22 cellular contexts compared by ENCODE assay signal in the genomic region with DNA sequence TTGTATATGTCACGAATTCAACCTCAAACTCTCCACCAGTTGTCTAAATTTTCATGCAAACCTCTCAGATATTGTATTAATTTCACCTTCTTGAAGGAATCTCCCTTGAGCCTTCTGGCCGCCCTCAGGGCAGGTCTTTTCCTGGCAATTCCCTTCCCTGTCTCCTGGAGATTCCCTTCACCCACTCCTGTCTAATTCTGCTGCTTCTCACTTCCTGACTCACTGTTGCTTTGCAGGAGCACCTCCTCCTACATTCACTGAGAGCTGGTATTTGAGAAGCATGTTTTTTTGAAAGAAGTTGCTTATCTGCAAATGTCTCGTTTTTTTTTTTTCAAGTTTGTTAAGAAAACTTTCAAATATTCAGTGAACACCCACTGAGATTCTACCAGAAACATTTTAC.
A peak's percentile ranks its signal among the peaks of the same experiment; 100 is the strongest.
DNase-seq lines count a peak whose midpoint lies in the region; ATAC-seq, FAIRE-seq and TF ChIP-seq lines count a peak whose summit lies in the region.
"Had no signal": no experiment of that assay in that cellular context is flagged by ENCODE, and none has a peak within 500 bp of the region (broad histone marks: within the 10 kb centered on the region; RNA-seq: fewer than 3 reads in every experiment).

No MANE protein-coding gene starts in this region.

- H3K36me3 Mint-ChIP-seq in mesothelial cell of epicardium (no peaks in the 10 kb centered on the region), endothelial cell (ENCODE audit: low read depth, unreplicated experiment) (no peaks in the 10 kb centered on the region)
- H3K36me3 Mint-ChIP-seq: activated naive CD4-positive, alpha-beta T cell treated with anti-CD3 and anti-CD28 coated beads, Interleukin-2, amount 50 U/mL, for 24 hours; neural progenitor cell had no signal

- no peak for TF ChIP-seq CTCF in AG09309 (IDR thresholded peaks at IDR 0.05; ENCODE audit: control insufficient read depth, insufficient read depth, low read depth, low read length, missing control alignments)
- no peak for TF ChIP-seq CTCF in epithelial cell of esophagus (IDR thresholded peaks at IDR 0.05; ENCODE audit: insufficient read depth, low read depth, low read length, missing control alignments)
- no peak for TF ChIP-seq CTCF in mesothelial cell of epicardium (IDR thresholded peaks at IDR 0.05; ENCODE audit: unreplicated experiment)
- no peak for TF ChIP-seq CTCF in endothelial cell (IDR thresholded peaks at IDR 0.05; ENCODE audit: unreplicated experiment)

- ATAC-seq in HG03280 (IDR thresholded peaks at IDR 0.05; ENCODE audit: unreplicated experiment) (no peak), GM18519 (IDR thresholded peaks at IDR 0.05; ENCODE audit: low FRiP score, unreplicated experiment) (no peak)
- ATAC-seq: effector memory CD8-positive, alpha-beta T cell; GM23338; HepG2; right lobe of liver had no signal

- DNase-seq in AG09309 (ENCODE audit: low read depth) (peak; percentile 14), RCC 7860 (ENCODE audit: low spot score) (peak; percentile 7), epithelial cell of esophagus (ENCODE audit: low read depth) (peak; percentile 56), mesothelial cell of epicardium (ENCODE audit: low spot score in 2 of 2, unreplicated experiment in 2 of 2) (peak in 1 of 2 experiments; percentile 13), DMS153 (lab: John Stamatoyannopoulos, UW) (no peak), endothelial cell (ENCODE audit: low spot score) (no peak)
- DNase-seq: activated CD4-positive, alpha-beta T cell treated with anti-CD3 and anti-CD28 coated beads for 4 hours; activated T-cell treated with anti-CD3 and anti-CD28 coated beads for 4 hours; effector memory CD8-positive, alpha-beta T cell; NCI-H2029 treated with DMSO at 0.1 percent for 48 hours; NCI-H526; OCI-M1; SK-N-SH had no signal

- H3K27me3 Mint-ChIP-seq in mesothelial cell of epicardium (ENCODE audit: low read depth): peaks cover 12% of the 10 kb centered on the region
- H3K27me3 Mint-ChIP-seq in endothelial cell (ENCODE audit: unreplicated experiment): peaks cover 2% of the 10 kb centered on the region

- FAIRE-seq in RCC 7860 (lab: Jason Lieb, UNC): no peak
- FAIRE-seq: frontal cortex had no signal

- H3K9me3 Mint-ChIP-seq in mesothelial cell of epicardium (peaks cover 14% of the 10 kb centered on the region), endothelial cell (ENCODE audit: unreplicated experiment) (no peaks in the 10 kb centered on the region)
- H3K9me3 Mint-ChIP-seq: activated naive CD4-positive, alpha-beta T cell treated with anti-CD3 and anti-CD28 coated beads, Interleukin-2, amount 50 U/mL, for 24 hours; effector memory CD8-positive, alpha-beta T cell had no signal

- H3K4me3 ChIP-seq in AG09309 (ENCODE audit: control insufficient read depth, low read depth, low read length): no peak overlapping the region
- H3K4me3 ChIP-seq in epithelial cell of esophagus (ENCODE audit: low read length): no peak overlapping the region
- H3K4me3 ChIP-seq: cardiac muscle cell, GM23338, neural progenitor cell, right lobe of liver had no signal

- H3K27ac Mint-ChIP-seq in mesothelial cell of epicardium (peak overlapping the region; percentile 1), endothelial cell (ENCODE audit: unreplicated experiment) (no peak overlapping the region)
- H3K27ac Mint-ChIP-seq: activated naive CD4-positive, alpha-beta T cell treated with anti-CD3 and anti-CD28 coated beads, Interleukin-2, amount 50 U/mL, for 24 hours; effector memory CD8-positive, alpha-beta T cell; GM23338; neural progenitor cell had no signal

- H3K4me1 Mint-ChIP-seq in mesothelial cell of epicardium (peaks cover 19% of the 10 kb centered on the region), endothelial cell (ENCODE audit: unreplicated experiment) (peaks cover 2% of the 10 kb centered on the region)
- H3K4me1 Mint-ChIP-seq: activated naive CD4-positive, alpha-beta T cell treated with anti-CD3 and anti-CD28 coated beads, Interleukin-2, amount 50 U/mL, for 24 hours; neural progenitor cell had no signal

- H3K4me3 Mint-ChIP-seq in mesothelial cell of epicardium (no peak overlapping the region), endothelial cell (ENCODE audit: unreplicated experiment) (no peak overlapping the region)
- H3K4me3 Mint-ChIP-seq: activated naive CD4-positive, alpha-beta T cell treated with anti-CD3 and anti-CD28 coated beads, Interleukin-2, amount 50 U/mL, for 24 hours; effector memory CD8-positive, alpha-beta T cell; GM23338; neural progenitor cell had no signal

Comparison
In these comparisons a context has a peak if more than half of its experiments do, and no peak if none do; other contexts are left out.
1. DNase-seq: peak in AG09309 (single experiment), RCC 7860 (single experiment) and epithelial cell of esophagus (single experiment); none in DMS153 (single experiment) and endothelial cell (single experiment).